In the genomic region with DNA sequence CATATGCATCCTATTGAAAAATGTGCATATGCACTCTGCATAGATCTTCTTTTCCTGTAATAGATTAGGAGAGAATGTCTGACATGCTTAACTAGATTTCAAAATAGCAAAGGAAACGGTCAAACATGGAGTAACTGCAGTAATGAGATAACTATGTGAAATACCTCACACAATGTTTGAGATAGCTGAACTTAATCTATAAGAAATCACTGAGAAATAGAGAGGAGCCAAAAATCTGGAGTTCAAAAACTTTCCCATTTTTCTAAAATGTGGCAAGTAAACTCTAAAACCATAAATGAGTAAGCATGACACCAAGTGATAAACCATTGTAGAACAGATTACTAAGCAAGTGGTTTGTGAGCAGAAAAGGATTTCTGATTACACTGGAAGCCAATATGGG, we compare ENCODE assay signal across 27 cellular contexts.
"Had no signal": no experiment of that assay in that cellular context is flagged by ENCODE, and none has a peak within 500 bp of the region (broad histone marks: within the 10 kb centered on the region; RNA-seq: fewer than 3 reads in every experiment).

No MANE protein-coding gene starts in this region.

- H3K27ac ChIP-seq: pancreas, psoas muscle, sigmoid colon, thyroid gland, upper lobe of left lung had no signal

- H3K4me3 ChIP-seq: pancreas, psoas muscle, sigmoid colon, smooth muscle cell, thyroid gland, upper lobe of left lung had no signal

- DNase-seq: activated CD4-positive, alpha-beta memory T cell treated with anti-CD3 and anti-CD28 coated beads, Interleukin-2, amount 10 ng/mL, durations not matched to agents 7 days and 5 days; activated CD4-positive, alpha-beta T cell treated with anti-CD3 and anti-CD28 coated beads for 1 hour; activated CD4-positive, alpha-beta T cell treated with anti-CD3 and anti-CD28 coated beads, Interleukin-2, amount 10 ng/mL, durations not matched to agents 7 days and 5 days; activated CD8-positive, alpha-beta memory T cell treated with anti-CD3 and anti-CD28 coated beads, Interleukin-2, amount 50 U/mL, for 48 hours; activated naive CD8-positive, alpha-beta T cell treated with anti-CD3 and anti-CD28 coated beads, Interleukin-2, amount 50 U/mL, for 24 hours; activated T-cell treated with anti-CD3 and anti-CD28 coated beads, Interleukin-2, amount 50 U/mL, for 4 hours; anterior cingulate cortex; cortex of kidney; head of caudate nucleus; hypothalamus; immature natural killer cell; kidney; left colon; mammary epithelial cell; naive B cell; pancreas; psoas muscle; sigmoid colon; stimulated activated CD4-positive, alpha-beta T cell treated with anti-CD3 and anti-CD28 coated beads, Interleukin-1b, Interleukin-23, amount 100 ng/mL, for 48 hours; stimulated activated CD4-positive, alpha-beta T cell treated with anti-CD3 and anti-CD28 coated beads, Interleukin-4, amount 100 ng/mL, for 4 hours; stimulated activated CD8-positive, alpha-beta memory T cell treated with anti-CD3 and anti-CD28 coated beads, Interleukin-4, amount 100 ng/mL, for 48 hours; stimulated activated naive CD8-positive, alpha-beta T cell treated with anti-CD3 and anti-CD28 coated beads, Interleukin-15, amount 100 ng/mL, for 72 hours; SW 1271; T-helper 9 cell; thyroid gland; upper lobe of left lung had no signal

- H3K36me3 ChIP-seq: pancreas, sigmoid colon, thyroid gland, upper lobe of left lung had no signal

- H3K4me2 ChIP-seq: smooth muscle cell had no signal

- H3K27me3 ChIP-seq: thyroid gland, upper lobe of left lung had no signal

- H3K9me3 ChIP-seq: pancreas, psoas muscle, sigmoid colon, thyroid gland, upper lobe of left lung had no signal

- H3K4me1 ChIP-seq: pancreas, psoas muscle, sigmoid colon, thyroid gland had no signal
